Comparison of ENCODE assay signal across 1 cellular context in genomic region chr14:89400529-89400928, GRCh38.
TF ChIP-seq lines count a peak whose summit lies in the region.

No MANE protein-coding gene starts in this region.

TF ChIP-seq in GM23338, 12 proteins besides CTCF, POLR2A, EP300 and RAD21 (continued from another document):
- TF ChIP-seq ZNF462 (CRISPR knock-in tag; IDR thresholded peaks at IDR 0.05) (no peak), STAT1 (IDR thresholded peaks at IDR 0.05; ENCODE audit: unreplicated experiment) (no peak), NANOG (IDR thresholded peaks at IDR 0.05; ENCODE audit: borderline replicate concordance) (no peak), REST (IDR thresholded peaks at IDR 0.05; ENCODE audit: unreplicated experiment) (no peak)
TF ChIP-seq in GM23338: peak in this region for 0.
